In genomic region chr12:2092890-2093289, GRCh38 we compare ENCODE assay signal across 16 cellular contexts. TPM values are rescaled to one million over a fixed set of nuclear protein-coding genes. Genes with fewer than 3 reads are reported as not detected.
A peak's percentile ranks its signal among the peaks of the same experiment; 100 is the strongest.
DNase-seq lines count a peak whose midpoint lies in the region; ATAC-seq and TF ChIP-seq lines count a peak whose summit lies in the region.
"Had no signal": no experiment of that assay in that cellular context is flagged by ENCODE, and none has a peak within 500 bp of the region (broad histone marks: within the 10 kb centered on the region; RNA-seq: fewer than 3 reads in every experiment).

No MANE protein-coding gene starts in this region.

- H3K79me2 ChIP-seq in osteoblast (ENCODE audit: insufficient read depth, low read length): peaks cover 81% of the 10 kb centered on the region

- H3K4me1 ChIP-seq in osteoblast (ENCODE audit: insufficient read depth, low read length) (peaks cover 31% of the 10 kb centered on the region), body of pancreas (no peaks in the 10 kb centered on the region)
- H3K4me1 ChIP-seq: foreskin keratinocyte had no signal

- intact Hi-C loops in Right ventricle myocardium superior (cut with DNase I) (no loop called here), sciatic nerve (cut with DNase I) (no loop called here), body of pancreas (cut with DNase I) (no loop called here)

- peak overlapping the region; percentile 45 for H2AFZ ChIP-seq in osteoblast (ENCODE audit: low read length)

- WGBS in body of pancreas, 2 donors: 72 to 80% methylated on average over 5 to 6 of the region's 6 CpGs

- no peaks in the 10 kb centered on the region for H3K36me3 ChIP-seq in osteoblast (ENCODE audit: insufficient read depth, low read length)
- H3K36me3 ChIP-seq in body of pancreas (replicated peaks in 1 of 2; ENCODE audit: insufficient read depth in 1 of 2, low read depth in 2 of 2): no peaks in the 10 kb centered on the region
- H3K36me3 ChIP-seq: neutrophil had no signal

- DNase-seq in AG10803 (ENCODE audit: low read depth) (peak; percentile 62), T1000 (lab: John Stamatoyannopoulos, UW) (peak; percentile 88), Right ventricle myocardium superior (peak; percentile 66), osteoblast (ENCODE audit: insufficient read length, low spot score, missing footprints) (peak; percentile 96), sciatic nerve (ENCODE audit: low spot score) (no peak), NCI-H748 treated with DMSO at 0.1 percent for 48 hours (lab: John Stamatoyannopoulos, UW) (no peak), body of pancreas (no peak)
- DNase-seq: ACHN, COR-L47, endodermal cell, foreskin keratinocyte, GDM1, NCI-H1105, SIG-M5 had no signal

- H3K27me3 ChIP-seq in osteoblast (ENCODE audit: insufficient read depth, low read length) (no peaks in the 10 kb centered on the region), body of pancreas (no peaks in the 10 kb centered on the region)
- H3K27me3 ChIP-seq: foreskin keratinocyte, neutrophil had no signal

- TF ChIP-seq POLR2A in body of pancreas (IDR thresholded peaks at IDR 0.05): no peak

- H3K4me2 ChIP-seq in osteoblast (ENCODE audit: insufficient read depth, low read length): peak overlapping the region; percentile 40

- H3K9me3 ChIP-seq in osteoblast (ENCODE audit: low read depth, low read length) (no peaks in the 10 kb centered on the region), body of pancreas (no peaks in the 10 kb centered on the region)
- H3K9me3 ChIP-seq: neutrophil had no signal

- H3K27ac ChIP-seq in osteoblast (ENCODE audit: low read depth, low read length) (peak overlapping the region; percentile 84), body of pancreas (no peak overlapping the region)
- H3K27ac ChIP-seq: foreskin keratinocyte, neutrophil had no signal

- TF ChIP-seq CTCF in AG10803 (conservative IDR thresholded peaks at IDR 0.05; ENCODE audit: low read length) (no peak), osteoblast (IDR thresholded peaks at IDR 0.05; ENCODE audit: extremely low read depth, low read depth, low read length) (no peak), body of pancreas (IDR thresholded peaks at IDR 0.05) (no peak)

- H3K4me3 ChIP-seq in AG10803 (ENCODE audit: low read length) (no peak overlapping the region), osteoblast (ENCODE audit: insufficient read depth, low read length) (peak overlapping the region; percentile 6), body of pancreas (no peak overlapping the region)

- peaks cover 10% of the 10 kb centered on the region for H4K20me1 ChIP-seq in osteoblast (ENCODE audit: insufficient read depth, low read length)

- peak; percentile 83 for ATAC-seq in Right ventricle myocardium superior (ENCODE audit: poor library complexity)
- no peak for ATAC-seq in HG03432 (IDR thresholded peaks at IDR 0.05; ENCODE audit: unreplicated experiment)
- no peak for ATAC-seq in sciatic nerve
- ATAC-seq in body of pancreas: no peak
- ATAC-seq: foreskin keratinocyte had no signal

RNA-seq across cellular contexts. Expression of gene CACNA1C, which starts 40.1 kb away (rescaled TPM):
- total RNA-seq in Right ventricle myocardium superior: 151 TPM
- total RNA-seq in osteoblast: 19.2 and 22.4 TPM in 2 replicates
- 9.0 TPM for total RNA-seq in sciatic nerve
- 1 to 10 TPM; 2.3 to 4.4 TPM for total RNA-seq in body of pancreas
- total RNA-seq: foreskin keratinocyte had no signal

Comparison
In these comparisons a context has a peak if more than half of its experiments do, and no peak if none do; other contexts are left out.
1. DNase-seq: peak in AG10803 (single experiment), T1000 (single experiment), Right ventricle myocardium superior (single experiment) and osteoblast (single experiment); none in sciatic nerve (single experiment), NCI-H748 treated with DMSO at 0.1 percent for 48 hours (single experiment) and body of pancreas (0 of 4).